21 cellular contexts compared by ENCODE assay signal in the genomic region with DNA sequence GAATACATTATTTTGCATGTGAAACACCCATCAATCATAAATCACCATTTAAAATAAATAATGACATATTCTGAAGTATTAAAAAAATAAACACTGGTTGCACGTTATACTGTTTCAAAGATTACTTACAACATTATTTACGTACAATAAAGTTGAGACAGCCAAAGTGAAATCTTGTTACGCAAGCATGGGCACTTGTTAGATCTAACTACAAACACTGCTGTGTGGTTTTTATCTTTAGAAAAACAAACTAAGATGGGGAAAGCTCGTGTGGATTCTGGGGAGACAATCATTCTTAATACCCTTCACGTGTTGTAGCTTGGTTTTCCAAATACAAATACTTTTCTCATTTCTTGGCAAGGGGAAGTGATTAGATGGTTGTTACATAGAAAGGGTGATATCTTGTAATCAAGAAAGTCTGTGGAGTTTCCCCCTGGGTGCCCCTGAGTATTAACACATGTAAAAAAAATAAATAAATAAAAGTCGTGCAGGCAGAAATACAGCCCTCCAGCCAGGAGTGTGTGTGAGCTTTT.
DNase-seq lines count a peak whose midpoint lies in the region; ATAC-seq, FAIRE-seq and TF ChIP-seq lines count a peak whose summit lies in the region.
"Had no signal": no experiment of that assay in that cellular context is flagged by ENCODE, and none has a peak within 500 bp of the region (broad histone marks: within the 10 kb centered on the region; RNA-seq: fewer than 3 reads in every experiment).

No MANE protein-coding gene starts in this region.

- WGBS in body of pancreas, 2 donors: 8 to 11% methylated on average over 6 of the region's 6 CpGs

- no peak overlapping the region for H3K27ac ChIP-seq in AG04450 (ENCODE audit: low read depth, low read length)
- peak overlapping the region; percentile 41; the same call in 1 of the 2 replicates for H3K27ac ChIP-seq in HEK293 (ENCODE audit: extremely low read depth, low read depth, low read length)
- no peak overlapping the region for H3K27ac ChIP-seq in body of pancreas
- H3K27ac ChIP-seq: psoas muscle, SJCRH30, tibial artery had no signal

- no peaks in the 10 kb centered on the region for H3K27me3 Mint-ChIP-seq in nephron (ENCODE audit: low read depth)

- no peak overlapping the region for H3K4me3 ChIP-seq in AG04450 (ENCODE audit: low read depth, low read length)
- no peak overlapping the region for H3K4me3 ChIP-seq in HEK293 (ENCODE audit: low read depth, low read length)
- H3K4me3 ChIP-seq in body of pancreas: no peak overlapping the region
- H3K4me3 ChIP-seq: HAP-1, psoas muscle, SJCRH30, tibial artery had no signal

- peak overlapping the region; percentile 70 to 86 (median 73) for H3K27ac Mint-ChIP-seq in nephron
- H3K27ac Mint-ChIP-seq: activated naive CD4-positive, alpha-beta T cell treated with anti-CD3 and anti-CD28 coated beads, Interleukin-2, amount 50 U/mL, for 72 hours; IgD-negative memory B cell had no signal

- no peak for TF ChIP-seq POLR2A in body of pancreas (IDR thresholded peaks at IDR 0.05)

- H3K36me3 Mint-ChIP-seq in nephron (ENCODE audit: low read depth): no peaks in the 10 kb centered on the region
- H3K36me3 Mint-ChIP-seq: activated naive CD4-positive, alpha-beta T cell treated with anti-CD3 and anti-CD28 coated beads, Interleukin-2, amount 50 U/mL, for 72 hours; IgD-negative memory B cell had no signal

- CTCF ChIA-PET in AG04450 (lab: Charles Lee) (interaction anchor here (0.6 to 2.5 kb wide), 5 partner anchors 25 to 352 kb away, joined by 3 to 12 read pairs (median 8); a partner anchor contains a TSS), HEK293 (lab: Yijun Ruan, JAX) (interaction anchor here (0.7 to 2.7 kb wide), 5 partner anchors 26 to 338 kb away, joined by 3 to 21 read pairs (median 5); no protein-coding TSS in a partner anchor)

- no peaks in the 10 kb centered on the region for H3K27me3 ChIP-seq in AG04450 (ENCODE audit: control insufficient read depth, insufficient read depth, low read length)
- H3K27me3 ChIP-seq in body of pancreas: no peaks in the 10 kb centered on the region
- H3K27me3 ChIP-seq: BE2C, SJCRH30 had no signal

- FAIRE-seq in endometrium (lab: Jason Lieb, UNC): peak; percentile 59

- H3K9me3 ChIP-seq in AG04450 (ENCODE audit: control insufficient read depth, insufficient read depth, low read length): no peaks in the 10 kb centered on the region
- no peaks in the 10 kb centered on the region for H3K9me3 ChIP-seq in HEK293 (ENCODE audit: control insufficient read depth, insufficient read depth, low read depth, low read length)
- H3K9me3 ChIP-seq in body of pancreas: no peaks in the 10 kb centered on the region
- H3K9me3 ChIP-seq: BE2C, HAP-1, psoas muscle, SJCRH30, tibial artery had no signal

- TF ChIP-seq CTCF in AG04450 (IDR thresholded peaks at IDR 0.05; ENCODE audit: low read depth, low read length) (no peak), HEK293 (tag by site-specific recombination; IDR thresholded peaks at IDR 0.05) (no peak), nephron (IDR thresholded peaks at IDR 0.05; ENCODE audit: unreplicated experiment in 3 of 3) (no peak), body of pancreas (IDR thresholded peaks at IDR 0.05) (no peak)

- peaks cover 18% of the 10 kb centered on the region for H3K4me1 ChIP-seq in HEK293 (ENCODE audit: control insufficient read depth, insufficient read depth, low read length)
- H3K4me1 ChIP-seq in body of pancreas: no peaks in the 10 kb centered on the region
- H3K4me1 ChIP-seq: BE2C, HAP-1, psoas muscle, SJCRH30 had no signal

- ATAC-seq in GM21825 (IDR thresholded peaks at IDR 0.05; ENCODE audit: unreplicated experiment) (no peak), body of pancreas (no peak), HG03280 (IDR thresholded peaks at IDR 0.05; ENCODE audit: unreplicated experiment) (no peak)
- ATAC-seq: activated naive CD4-positive, alpha-beta T cell treated with anti-CD3 and anti-CD28 coated beads, Interleukin-2, amount 50 U/mL, for 72 hours; psoas muscle had no signal

- DNase-seq in AG04450 (ENCODE audit: low read depth, low spot score) (peak; percentile 80), body of pancreas (no peak)
- no peak for DNase-seq in stimulated activated CD4-positive, alpha-beta T cell treated with anti-CD3 and anti-CD28 coated beads, Interleukin-12 subunit alpha, Interleukin-12 subunit beta, amount 100 ng/mL, for 4 hours
- DNase-seq: activated CD4-positive, alpha-beta T cell treated with anti-CD3 and anti-CD28 coated beads for 48 hours; BE2C; DMS79; NCI-H1417; psoas muscle; SJCRH30; stimulated activated CD8-positive, alpha-beta memory T cell treated with anti-CD3 and anti-CD28 coated beads, Interleukin-4, amount 100 ng/mL, for 48 hours; T1000; tibial artery had no signal

- no peaks in the 10 kb centered on the region for H3K9me3 Mint-ChIP-seq in nephron
- H3K9me3 Mint-ChIP-seq: activated naive CD4-positive, alpha-beta T cell treated with anti-CD3 and anti-CD28 coated beads, Interleukin-2, amount 50 U/mL, for 72 hours; central memory CD8-positive, alpha-beta T cell; IgD-negative memory B cell had no signal

- POLR2A ChIA-PET in AG04450 (lab: Yijun Ruan, JAX): interaction anchor here (0.6 to 1.4 kb wide), 11 partner anchors 17 to 329 kb away, joined by 3 to 10 read pairs (median 4); no protein-coding TSS in a partner anchor
- POLR2A ChIA-PET in HEK293 (lab: Yijun Ruan, JAX): interaction anchor here (1.0 to 1.4 kb wide), 3 partner anchors 25 to 416 kb away, joined by 4 to 5 read pairs (median 5); a partner anchor contains a TSS

- intact Hi-C loops in body of pancreas (cut with DNase I): no loop called here

- H3K4me1 Mint-ChIP-seq in nephron: peaks cover 40% of the 10 kb centered on the region
- H3K4me1 Mint-ChIP-seq: central memory CD8-positive, alpha-beta T cell had no signal

- H3K4me3 Mint-ChIP-seq in nephron: peak overlapping the region in 2 of 3 experiments; percentile 3 to 9
- H3K4me3 Mint-ChIP-seq: central memory CD8-positive, alpha-beta T cell; IgD-negative memory B cell had no signal

- H3K36me3 ChIP-seq in HEK293 (ENCODE audit: control insufficient read depth in 2 of 2, insufficient read depth in 1 of 2, low read length in 2 of 2): no peaks in the 10 kb centered on the region
- no peaks in the 10 kb centered on the region for H3K36me3 ChIP-seq in body of pancreas (replicated peaks in 1 of 2; ENCODE audit: insufficient read depth in 1 of 2, low read depth in 2 of 2)
- H3K36me3 ChIP-seq: BE2C, HAP-1, SJCRH30, tibial artery had no signal

TF ChIP-seq in HEK293, 187 proteins besides CTCF, POLR2A, EP300 and RAD21 (continues in another document):
- TF ChIP-seq, protein P1, sequence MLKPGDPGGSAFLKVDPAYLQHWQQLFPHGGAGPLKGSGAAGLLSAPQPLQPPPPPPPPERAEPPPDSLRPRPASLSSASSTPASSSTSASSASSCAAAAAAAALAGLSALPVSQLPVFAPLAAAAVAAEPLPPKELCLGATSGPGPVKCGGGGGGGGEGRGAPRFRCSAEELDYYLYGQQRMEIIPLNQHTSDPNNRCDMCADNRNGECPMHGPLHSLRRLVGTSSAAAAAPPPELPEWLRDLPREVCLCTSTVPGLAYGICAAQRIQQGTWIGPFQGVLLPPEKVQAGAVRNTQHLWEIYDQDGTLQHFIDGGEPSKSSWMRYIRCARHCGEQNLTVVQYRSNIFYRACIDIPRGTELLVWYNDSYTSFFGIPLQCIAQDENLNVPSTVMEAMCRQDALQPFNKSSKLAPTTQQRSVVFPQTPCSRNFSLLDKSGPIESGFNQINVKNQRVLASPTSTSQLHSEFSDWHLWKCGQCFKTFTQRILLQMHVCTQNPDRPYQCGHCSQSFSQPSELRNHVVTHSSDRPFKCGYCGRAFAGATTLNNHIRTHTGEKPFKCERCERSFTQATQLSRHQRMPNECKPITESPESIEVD (tag by site-specific recombination; IDR thresholded peaks at IDR 0.05): peak; percentile 97
- peak; percentile 87 for TF ChIP-seq SCRT1 (tag by site-specific recombination; IDR thresholded peaks at IDR 0.05; ENCODE audit: borderline replicate concordance)
- TF ChIP-seq, protein P2, sequence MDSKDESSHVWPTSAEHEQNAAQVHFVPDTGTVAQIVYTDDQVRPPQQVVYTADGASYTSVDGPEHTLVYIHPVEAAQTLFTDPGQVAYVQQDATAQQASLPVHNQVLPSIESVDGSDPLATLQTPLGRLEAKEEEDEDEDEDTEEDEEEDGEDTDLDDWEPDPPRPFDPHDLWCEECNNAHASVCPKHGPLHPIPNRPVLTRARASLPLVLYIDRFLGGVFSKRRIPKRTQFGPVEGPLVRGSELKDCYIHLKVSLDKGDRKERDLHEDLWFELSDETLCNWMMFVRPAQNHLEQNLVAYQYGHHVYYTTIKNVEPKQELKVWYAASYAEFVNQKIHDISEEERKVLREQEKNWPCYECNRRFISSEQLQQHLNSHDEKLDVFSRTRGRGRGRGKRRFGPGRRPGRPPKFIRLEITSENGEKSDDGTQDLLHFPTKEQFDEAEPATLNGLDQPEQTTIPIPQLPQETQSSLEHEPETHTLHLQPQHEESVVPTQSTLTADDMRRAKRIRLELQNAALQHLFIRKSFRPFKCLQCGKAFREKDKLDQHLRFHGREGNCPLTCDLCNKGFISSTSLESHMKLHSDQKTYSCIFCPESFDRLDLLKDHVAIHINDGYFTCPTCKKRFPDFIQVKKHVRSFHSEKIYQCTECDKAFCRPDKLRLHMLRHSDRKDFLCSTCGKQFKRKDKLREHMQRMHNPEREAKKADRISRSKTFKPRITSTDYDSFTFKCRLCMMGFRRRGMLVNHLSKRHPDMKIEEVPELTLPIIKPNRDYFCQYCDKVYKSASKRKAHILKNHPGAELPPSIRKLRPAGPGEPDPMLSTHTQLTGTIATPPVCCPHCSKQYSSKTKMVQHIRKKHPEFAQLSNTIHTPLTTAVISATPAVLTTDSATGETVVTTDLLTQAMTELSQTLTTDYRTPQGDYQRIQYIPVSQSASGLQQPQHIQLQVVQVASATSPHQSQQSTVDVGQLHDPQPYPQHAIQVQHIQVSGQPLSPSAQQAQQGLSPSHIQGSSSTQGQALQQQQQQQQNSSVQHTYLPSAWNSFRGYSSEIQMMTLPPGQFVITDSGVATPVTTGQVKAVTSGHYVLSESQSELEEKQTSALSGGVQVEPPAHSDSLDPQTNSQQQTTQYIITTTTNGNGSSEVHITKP (tag by site-specific recombination; IDR thresholded peaks at IDR 0.05): 0 out of 2 replicates have a peak, but pooled peaks have one; percentile 39
- peak; percentile 97 for TF ChIP-seq WT1 (tag by site-specific recombination; IDR thresholded peaks at IDR 0.05)
- TF ChIP-seq ZBTB1 (tag by site-specific recombination; IDR thresholded peaks at IDR 0.05): peak; percentile 65; the same call in 1 of the 2 replicates
- TF ChIP-seq FEZF1 (tag by site-specific recombination; IDR thresholded peaks at IDR 0.05): peak; percentile 96
